ENCODE assay signal across 7 cellular contexts in the genomic region with DNA sequence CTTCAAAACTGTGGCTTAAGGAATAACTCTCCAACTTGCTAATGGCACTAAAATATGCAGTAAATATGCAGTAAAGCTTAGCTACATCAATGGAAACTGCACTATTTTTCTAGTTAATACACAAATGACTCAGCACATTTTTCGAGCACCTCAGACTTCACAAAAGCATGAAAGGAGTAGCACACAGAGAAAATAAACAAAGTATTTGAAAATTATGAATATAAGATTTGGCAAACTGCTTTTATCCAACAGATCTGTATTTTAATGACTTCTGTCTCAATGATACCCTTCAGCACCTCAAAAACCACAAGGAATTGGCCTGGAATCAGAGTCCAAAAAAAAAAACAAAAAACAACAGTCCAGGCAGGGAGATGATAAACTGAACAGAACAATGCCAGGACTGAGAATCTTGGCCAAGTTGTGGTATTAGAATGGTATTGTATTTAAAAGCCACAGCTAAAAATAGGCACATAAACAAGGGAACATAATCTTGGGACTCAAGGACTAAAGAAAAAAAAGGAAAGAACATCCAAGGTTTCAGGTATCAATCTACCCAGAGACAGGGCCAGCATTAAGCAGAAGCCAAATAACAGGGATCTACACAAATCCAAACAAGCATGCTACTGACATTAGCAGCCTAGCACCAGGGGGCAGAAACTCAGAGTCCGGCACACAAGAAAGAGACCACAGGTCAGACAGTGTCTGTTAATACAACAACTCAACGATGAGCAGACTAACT. TPM values are rescaled to one million over a fixed set of nuclear protein-coding genes. Genes with fewer than 3 reads are reported as not detected.
DNase-seq lines count a peak whose midpoint lies in the region; ATAC-seq, FAIRE-seq and TF ChIP-seq lines count a peak whose summit lies in the region.

No MANE protein-coding gene starts in this region.

- H3K27me3 ChIP-seq in GM12878 (replicated peaks in 1 of 2; ENCODE audit: control insufficient read depth in 2 of 2, insufficient read depth in 2 of 2, low read length in 1 of 2) (no peaks in the 10 kb centered on the region), kidney epithelial cell (ENCODE audit: control insufficient read depth, insufficient read depth, low read length) (no peaks in the 10 kb centered on the region), thyroid gland (no peaks in the 10 kb centered on the region)

- TF ChIP-seq EP300 in GM12878 (IDR thresholded peaks at IDR 0.05; ENCODE audit: borderline replicate concordance in 1 of 2, control insufficient read depth in 1 of 2, low read depth in 2 of 2, low read length in 2 of 2) = no peak

- SMC1A ChIA-PET in GM12878 (lab: Charles Lee; ENCODE audit: uncharacterized antibody, unreplicated experiment) = interaction anchor here (0.6 to 3.2 kb wide), 9 partner anchors 10 to 144 kb away, joined by 3 to 11 read pairs (median 3); no protein-coding TSS in a partner anchor

- POLR2A ChIA-PET in GM12878 (lab: Charles Lee) = interaction anchor here (0.6 to 1.9 kb wide), 2 partner anchors 11 to 21 kb away, joined by 3 to 4 read pairs; no protein-coding TSS in a partner anchor

- peaks cover 3 to 12% of the 10 kb centered on the region in 2 experiments for H3K36me3 ChIP-seq in GM12878 (ENCODE audit: control insufficient read depth in 2 of 2, insufficient read depth in 2 of 2, low read length in 1 of 2)
- no peaks in the 10 kb centered on the region for H3K36me3 ChIP-seq in kidney epithelial cell (ENCODE audit: control insufficient read depth, insufficient read depth, low read length)
- peaks cover 0 to under 1% of the 10 kb centered on the region in 2 donors for H3K36me3 ChIP-seq in thyroid gland

- H3K4me1 ChIP-seq in GM12878 (ENCODE audit: control insufficient read depth, insufficient read depth, low read length) = peaks cover 30% of the 10 kb centered on the region
- peaks cover 88 to 94% of the 10 kb centered on the region in 2 donors for H3K4me1 ChIP-seq in thyroid gland

- RAD21 ChIA-PET in GM12878 (lab: Charles Lee; ENCODE audit: unreplicated experiment) = interaction anchor here (0.9 to 1.4 kb wide), 2 partner anchors 11 to 20 kb away, joined by 3 to 5 read pairs; no protein-coding TSS in a partner anchor

- peak; percentile 68 for FAIRE-seq in GM12878 (lab: Jason Lieb, UNC)

- no peak overlapping the region for H3K4me3 ChIP-seq in LNCaP clone FGC (ENCODE audit: low read depth, low read length)
- no peak overlapping the region for H3K4me3 ChIP-seq in GM12878
- no peak overlapping the region for H3K4me3 ChIP-seq in kidney epithelial cell (ENCODE audit: low read depth, low read length)
- H3K4me3 ChIP-seq in thyroid gland (replicated peaks in 1 of 3) = no peak overlapping the region

- TF ChIP-seq CTCF in LNCaP clone FGC (IDR thresholded peaks at IDR 0.05; ENCODE audit: control insufficient read depth, extremely low read depth, insufficient read depth) (peak; percentile 35; the same call in 1 of the 2 replicates), GM12878 (IDR thresholded peaks at IDR 0.05 in 2 of 3, conservative IDR thresholded peaks at IDR 0.05 in 1 of 3; ENCODE audit: control insufficient read depth in 2 of 3, extremely low read depth in 1 of 3, insufficient read depth in 1 of 3, low read depth in 3 of 3, low read length in 3 of 3) (no peak), kidney epithelial cell (IDR thresholded peaks at IDR 0.05; ENCODE audit: insufficient read depth, low read length, poor library complexity, severe bottlenecking) (peak; percentile 35), thyroid gland (IDR thresholded peaks at IDR 0.05) (peak in 3 of 6 experiments; percentile 20 to 21 (median 20))

- in situ Hi-C loops in GM12878 (cut with MboI) = no loop called here

- TF ChIP-seq RAD21 in GM12878 (IDR thresholded peaks at IDR 0.05; ENCODE audit: insufficient read depth, low read depth, low read length) = no peak

- peak overlapping the region; percentile 7; the same call in 1 of the 2 replicates for H3K4me2 ChIP-seq in GM12878 (ENCODE audit: control insufficient read depth, insufficient read depth)

- DNase-seq in GM04504 (ENCODE audit: low read depth) (peak; percentile 56), LNCaP clone FGC (ENCODE audit: low read depth) (peak; percentile 88), GM12878 (ENCODE audit: low read depth, low spot score) (no peak), kidney epithelial cell (ENCODE audit: low read depth) (no peak), thyroid gland (peak; percentile 50 to 55), activated gamma-delta T cell (lab: John Stamatoyannopoulos, UW) (no peak)

- peaks cover 40% of the 10 kb centered on the region for H3K79me2 ChIP-seq in GM12878 (ENCODE audit: control insufficient read depth, insufficient read depth, low read length)

- H3K9ac ChIP-seq in GM12878 (ENCODE audit: control insufficient read depth, insufficient read depth, low read length) = no peak overlapping the region

- H3K9me3 ChIP-seq in GM12878 (replicated peaks; ENCODE audit: control insufficient read depth, insufficient read depth, low read length) = no peaks in the 10 kb centered on the region
- H3K9me3 ChIP-seq in thyroid gland = no peaks in the 10 kb centered on the region

- H4K20me1 ChIP-seq in GM12878 (ENCODE audit: control insufficient read depth, insufficient read depth) = no peaks in the 10 kb centered on the region; the same call in 1 of the 2 replicates

- peak; percentile 32; the same call in 1 of the 3 replicates for ATAC-seq in GM12878
- no peak for ATAC-seq in HG03025 (IDR thresholded peaks at IDR 0.05; ENCODE audit: low FRiP score, unreplicated experiment)

- H2AFZ ChIP-seq in GM12878 (ENCODE audit: control insufficient read depth, low read depth, low read length) = no peak overlapping the region

- TF ChIP-seq POLR2A in GM12878 (IDR thresholded peaks at IDR 0.05; ENCODE audit: low read depth, low read length) (no peak), thyroid gland (IDR thresholded peaks at IDR 0.05) (peak in 1 of 2 donors; percentile 63)

- no TSS peak for BruUV-seq in GM12878 (replicated peaks; lab: Mats Ljungman, UMichigan)

- intact Hi-C loops in GM12878 (cut with micrococcal nuclease; ENCODE audit: unreplicated experiment) = no loop called here
- intact Hi-C loops in thyroid gland (cut with DNase I) = no loop called here

- H3K27ac ChIP-seq in GM12878 (ENCODE audit: control insufficient read depth, insufficient read depth) = no peak overlapping the region
- H3K27ac ChIP-seq in thyroid gland = peak overlapping the region; percentile 92 to 96 (median 93)

- 41% methylated on average over 3 of the region's 3 CpGs for WGBS in GM12878 (ENCODE audit: insufficient coverage, insufficient replicate concordance, low lambda C conversion rate, missing lambda C conversion rate)
- 14% methylated on average over 3 of the region's 3 CpGs for WGBS in thyroid gland, 2 donors

- CTCF ChIA-PET in GM12878 (lab: Yijun Ruan, JAX) = interaction anchor here (0.8 to 0.9 kb wide), 3 partner anchors 9 to 21 kb away, joined by 3 to 4 read pairs (median 3); no protein-coding TSS in a partner anchor

TF ChIP-seq in GM12878, 131 proteins besides CTCF, POLR2A, EP300 and RAD21:
- TF ChIP-seq IRF4 (IDR thresholded peaks at IDR 0.05; ENCODE audit: low read depth, low read length) = peak; percentile 29; the same call in 1 of the 2 replicates
- TF ChIP-seq RUNX3 (IDR thresholded peaks at IDR 0.05; ENCODE audit: low read length) = peak; percentile 13; the same call in 1 of the 2 replicates
- peak; percentile 96 for TF ChIP-seq BACH1 (IDR thresholded peaks at IDR 0.05; ENCODE audit: borderline replicate concordance)
- peak; percentile 80 for TF ChIP-seq JUNB (IDR thresholded peaks at IDR 0.05)
- no peak for TF ChIP-seq RELA (IDR thresholded peaks at IDR 0.05; ENCODE audit: borderline replicate concordance, partially characterized antibody)
TF ChIP-seq in GM12878: peak in this region for 4.

RNA-seq across cellular contexts. Expression of gene TMEM245, which starts 21.4 kb away (rescaled TPM):
- 52.2 and 56.2 TPM in 2 replicates for total RNA-seq in GM12878 (2013; cell fraction: nucleolus; rRNA removed)
- total RNA-seq in GM12878 (2014; rRNA removed) (15.1 and 19.0 TPM in 2 replicates), GM12878 (2014; rRNA removed; fragmentation: Illumina TruSeq; extraction: Trizol) (21.5 and 23.0 TPM in 2 replicates), GM12878 (2021) (19.2 and 20.0 TPM in 2 replicates), kidney epithelial cell (42.0 and 44.5 TPM in 2 replicates), thyroid gland (100 to 1,000 TPM; 222 to 549 (median 318) TPM)
- polyA plus RNA-seq in GM12878 (2011; ENCODE audit: low read depth) = 11.3 TPM
- polyA plus RNA-seq in GM12878 (2011; rRNA removed) (36.1 and 39.5 TPM in 2 replicates), GM12878 (2014; fragmentation: Illumina TruSeq; extraction: Trizol) (21.3 and 26.9 TPM in 2 replicates), GM12878 (2014; fragmentation: Nextera tagmentation; extraction: Ambion mirVana) (10 to 100 TPM in 1 of 2 experiments, 1 to 10 TPM in 1; 7.4 to 11.0 TPM), GM12878 (2014; rRNA removed) (11.8 and 14.9 TPM in 2 replicates), GM12878 (2016; fragmentation: Nextera tagmentation; extraction: Ambion mirVana) (10 to 100 TPM; 18.9 to 19.2 TPM)
- 26.6 and 37.9 TPM in 2 replicates for polyA plus RNA-seq in GM12878 (2011; cell fraction: cytosol; rRNA removed)
- 19.0 and 23.0 TPM in 2 replicates for polyA plus RNA-seq in GM12878 (2011; cell fraction: nucleus; rRNA removed)
- 12.3 and 18.0 TPM in 2 replicates for polyA plus RNA-seq in GM12878 (2012)
- polyA minus RNA-seq in GM12878 (2011; rRNA and poly(A)+ RNA removed) = 86.1 and 93.9 TPM in 2 replicates
- 19.4 and 19.9 TPM in 2 replicates for polyA minus RNA-seq in GM12878 (2011; cell fraction: cytosol; rRNA and poly(A)+ RNA removed)
- 27.3 and 46.3 TPM in 2 replicates for polyA minus RNA-seq in GM12878 (2011; cell fraction: nucleus; rRNA and poly(A)+ RNA removed)

Comparison
In these comparisons a context has a peak if more than half of its experiments do, and no peak if none do; other contexts are left out.
1. DNase-seq: peak in GM04504 (single experiment), LNCaP clone FGC (single experiment) and thyroid gland (2 of 2); none in GM12878 (single experiment), kidney epithelial cell (single experiment) and activated gamma-delta T cell (single experiment).
2. CTCF ChIP-seq: peak in LNCaP clone FGC (single experiment) and kidney epithelial cell (single experiment); none in GM12878 (0 of 3).